Comparison of ENCODE assay signal across 8 cellular contexts in the genomic region with DNA sequence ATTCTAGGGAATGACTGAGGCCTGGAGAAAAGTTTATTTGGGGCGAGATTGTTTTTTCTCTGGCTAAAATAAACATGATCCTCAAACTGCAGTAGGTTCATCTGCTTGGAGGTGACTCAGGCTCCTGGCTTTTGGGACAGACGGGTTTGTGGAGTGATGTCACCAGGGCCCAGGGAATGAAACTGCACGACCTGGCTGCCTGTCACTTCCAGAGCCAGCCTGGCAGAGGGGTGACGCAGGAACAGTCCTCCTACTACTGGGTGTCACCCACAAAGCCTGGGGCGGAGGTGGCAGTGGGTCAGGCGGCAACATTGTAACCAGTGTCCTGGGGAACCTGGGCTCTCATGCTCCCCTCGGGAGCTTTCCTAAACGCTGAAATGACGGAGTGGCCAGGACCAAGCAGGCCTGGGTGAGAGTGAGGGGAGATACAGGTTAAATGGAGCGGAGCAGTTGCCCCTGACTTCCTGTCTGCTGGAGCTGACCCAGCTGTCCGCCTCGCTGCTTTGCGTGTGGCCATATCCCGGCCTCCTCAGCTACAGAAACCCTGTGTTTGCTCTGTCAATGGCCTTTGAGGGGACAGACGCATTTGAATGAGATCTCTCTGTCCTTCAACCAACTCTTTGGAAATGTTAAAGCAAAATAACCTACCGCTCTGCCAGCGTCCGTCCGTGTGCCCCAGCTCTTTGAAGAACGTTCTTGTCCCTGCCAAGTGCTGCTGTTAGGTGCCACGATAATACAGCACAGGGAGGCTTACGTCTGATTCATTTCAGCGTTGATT. TPM values are rescaled to one million over a fixed set of nuclear protein-coding genes. Genes with fewer than 3 reads are reported as not detected.
DNase-seq lines count a peak whose midpoint lies in the region; ATAC-seq and TF ChIP-seq lines count a peak whose summit lies in the region.

No MANE protein-coding gene starts in this region.

- WGBS in esophagus squamous epithelium, 2 donors = 75 to 77% methylated on average over 11 to 20 of the region's 23 CpGs

- H3K36me3 Mint-ChIP-seq in effector memory CD8-positive, alpha-beta T cell (ENCODE audit: insufficient read depth) = no peaks in the 10 kb centered on the region
- H3K36me3 Mint-ChIP-seq in activated CD8-positive, alpha-beta memory T cell treated with anti-CD3 and anti-CD28 coated beads, Interleukin-2, amount 10 ng/mL, durations not matched to agents 7 days and 5 days = no peaks in the 10 kb centered on the region

- intact Hi-C loops in esophagus squamous epithelium (cut with DNase I) = no loop called here

- H3K36me3 ChIP-seq in BLaER1 (peaks cover 53% of the 10 kb centered on the region), NT2/D1 (ENCODE audit: insufficient read depth, insufficient read length, low read length) (peaks cover 9% of the 10 kb centered on the region), esophagus squamous epithelium (no peaks in the 10 kb centered on the region)

- no peak for TF ChIP-seq POLR2A in esophagus squamous epithelium (IDR thresholded peaks at IDR 0.05)

- TF ChIP-seq CTCF in esophagus squamous epithelium (IDR thresholded peaks at IDR 0.05) = no peak

- peaks cover 99% of the 10 kb centered on the region for H3K4me1 ChIP-seq in BLaER1
- H3K4me1 ChIP-seq in NT2/D1 (ENCODE audit: insufficient read depth, insufficient read length) = peaks cover 44% of the 10 kb centered on the region
- peaks cover 15 to 79% (median 42%) of the 10 kb centered on the region in 3 donors for H3K4me1 ChIP-seq in esophagus squamous epithelium

- CTCF ChIA-PET in activated CD8-positive, alpha-beta memory T cell treated with anti-CD3 and anti-CD28 coated beads, Interleukin-2, amount 10 ng/mL, durations not matched to agents 7 days and 5 days (lab: Charles Lee) = interaction anchor here (0.7 to 1.8 kb wide), 2 partner anchors 18 to 48 kb away, joined by 3 to 4 read pairs; no protein-coding TSS in a partner anchor

- peak overlapping the region; percentile 96 for H3K4me2 ChIP-seq in BLaER1

- H3K27me3 ChIP-seq in BLaER1 (no peaks in the 10 kb centered on the region), NT2/D1 (ENCODE audit: insufficient read depth, insufficient read length) (peaks cover 4% of the 10 kb centered on the region), esophagus squamous epithelium (no peaks in the 10 kb centered on the region)

- H3K4me3 ChIP-seq in BLaER1 = peak overlapping the region; percentile 23; the same call in 1 of the 2 replicates
- no peak overlapping the region for H3K4me3 ChIP-seq in NT2/D1 (ENCODE audit: insufficient read length, low read depth)
- no peak overlapping the region for H3K4me3 ChIP-seq in esophagus squamous epithelium

- H3K9me3 ChIP-seq in BLaER1 (no peaks in the 10 kb centered on the region), NT2/D1 (ENCODE audit: insufficient read depth, low read length) (no peaks in the 10 kb centered on the region), esophagus squamous epithelium (no peaks in the 10 kb centered on the region)

- H3K27ac Mint-ChIP-seq in effector memory CD8-positive, alpha-beta T cell = peak overlapping the region in 1 of 2 donors; percentile 52
- H3K27ac Mint-ChIP-seq in activated CD8-positive, alpha-beta memory T cell treated with anti-CD3 and anti-CD28 coated beads, Interleukin-2, amount 10 ng/mL, durations not matched to agents 7 days and 5 days = no peak overlapping the region

- peaks cover 30 to 34% of the 10 kb centered on the region in 2 donors for H3K4me1 Mint-ChIP-seq in effector memory CD8-positive, alpha-beta T cell (ENCODE audit: low read depth in 2 of 2)
- peaks cover 8% of the 10 kb centered on the region for H3K4me1 Mint-ChIP-seq in activated CD8-positive, alpha-beta memory T cell treated with anti-CD3 and anti-CD28 coated beads, Interleukin-2, amount 10 ng/mL, durations not matched to agents 7 days and 5 days

- no peaks in the 10 kb centered on the region for H3K27me3 Mint-ChIP-seq in effector memory CD8-positive, alpha-beta T cell
- H3K27me3 Mint-ChIP-seq in activated CD8-positive, alpha-beta memory T cell treated with anti-CD3 and anti-CD28 coated beads, Interleukin-2, amount 10 ng/mL, durations not matched to agents 7 days and 5 days = no peaks in the 10 kb centered on the region

- peak overlapping the region; percentile 53 for H3K9ac ChIP-seq in BLaER1
- peak overlapping the region; percentile 39 for H3K9ac ChIP-seq in NT2/D1 (ENCODE audit: insufficient read length, low read depth)

- H3K4me3 Mint-ChIP-seq in effector memory CD8-positive, alpha-beta T cell = no peak overlapping the region
- no peak overlapping the region for H3K4me3 Mint-ChIP-seq in activated CD8-positive, alpha-beta memory T cell treated with anti-CD3 and anti-CD28 coated beads, Interleukin-2, amount 10 ng/mL, durations not matched to agents 7 days and 5 days

- DNase-seq in NT2/D1 (ENCODE audit: low read depth, low spot score) = no peak
- no peak for DNase-seq in esophagus squamous epithelium (lab: John Stamatoyannopoulos, UW)
- peak; percentile 85 for DNase-seq in myocyte (ENCODE audit: low read depth)
- no peak for DNase-seq in effector memory CD8-positive, alpha-beta T cell
- no peak for DNase-seq in activated CD8-positive, alpha-beta memory T cell treated with anti-CD3 and anti-CD28 coated beads, Interleukin-2, amount 10 ng/mL, durations not matched to agents 7 days and 5 days

- peak overlapping the region; percentile 71 for H3K27ac ChIP-seq in BLaER1
- H3K27ac ChIP-seq in esophagus squamous epithelium = peak overlapping the region; percentile 58 to 87 (median 72)

- H3K9me3 Mint-ChIP-seq in effector memory CD8-positive, alpha-beta T cell = no peaks in the 10 kb centered on the region
- no peaks in the 10 kb centered on the region for H3K9me3 Mint-ChIP-seq in activated CD8-positive, alpha-beta memory T cell treated with anti-CD3 and anti-CD28 coated beads, Interleukin-2, amount 10 ng/mL, durations not matched to agents 7 days and 5 days (ENCODE audit: low read depth)

- ATAC-seq in HG02642 (IDR thresholded peaks at IDR 0.05; ENCODE audit: poor library complexity, unreplicated experiment) = no peak
- ATAC-seq in effector memory CD8-positive, alpha-beta T cell (replicated peaks) = no peak
- ATAC-seq in activated CD8-positive, alpha-beta memory T cell treated with anti-CD3 and anti-CD28 coated beads, Interleukin-2, amount 10 ng/mL, durations not matched to agents 7 days and 5 days = no peak
- no peak for ATAC-seq in HG03521 (IDR thresholded peaks at IDR 0.05; ENCODE audit: unreplicated experiment)

- H4K20me1 ChIP-seq in BLaER1 = peaks cover 100% of the 10 kb centered on the region

RNA-seq across cellular contexts. Expression of a gene that starts 6.5 kb away (rescaled TPM):
- 10 to 100 TPM; 27.3 to 46.3 (median 44.8) TPM for total RNA-seq in esophagus squamous epithelium
- total RNA-seq in myocyte = 10.0 and 25.0 TPM in 2 replicates
- polyA plus RNA-seq in myocyte (2012) = 12.1 TPM
- total RNA-seq in activated CD8-positive, alpha-beta memory T cell treated with anti-CD3 and anti-CD28 coated beads, Interleukin-2, amount 10 ng/mL, durations not matched to agents 7 days and 5 days = 10 to 100 TPM; 31.9 to 34.7 TPM

RNA-seq across cellular contexts. Expression of a gene that starts 54.2 kb away (rescaled TPM):
- total RNA-seq in esophagus squamous epithelium (10 to 100 TPM; 41.1 to 85.7 (median 69.5) TPM), myocyte (82.4 and 86.7 TPM in 2 replicates)
- polyA plus RNA-seq in myocyte (2012) = 51.3 TPM
- 10 to 100 TPM; 25.7 to 29.7 TPM for total RNA-seq in activated CD8-positive, alpha-beta memory T cell treated with anti-CD3 and anti-CD28 coated beads, Interleukin-2, amount 10 ng/mL, durations not matched to agents 7 days and 5 days
